Comparison of ENCODE assay signal across 8 cellular contexts in genomic region chr1:236141447-236142357, GRCh38. TPM values are rescaled to one million over a fixed set of nuclear protein-coding genes. Genes with fewer than 3 reads are reported as not detected.
DNase-seq lines count a peak whose midpoint lies in the region; ATAC-seq and TF ChIP-seq lines count a peak whose summit lies in the region.

No MANE protein-coding gene starts in this region.

- no peaks in the 10 kb centered on the region; the same call in none of the 2 replicates for H3K27me3 ChIP-seq in Caco-2 (replicated peaks; ENCODE audit: control insufficient read depth, insufficient read depth, low read length)

- H3K36me3 Mint-ChIP-seq in Caco-2 (ENCODE audit: insufficient read depth, unreplicated experiment): no peaks in the 10 kb centered on the region
- no peaks in the 10 kb centered on the region for H3K36me3 Mint-ChIP-seq in natural killer cell treated with Interleukin-12 subunit alpha and Interleukin-12 subunit beta and Interleukin-15 and Interleukin-18, amount 100 ng/mL, for 72 hours

- CTCF ChIA-PET in Caco-2 (lab: Charles Lee): interaction anchor here (0.8 to 1.1 kb wide), 2 partner anchors 34 to 310 kb away, joined by 3 to 5 read pairs; no protein-coding TSS in a partner anchor

- H3K4me1 Mint-ChIP-seq in Caco-2 (ENCODE audit: low read depth, unreplicated experiment): peaks cover 12% of the 10 kb centered on the region
- peaks cover 26 to 29% of the 10 kb centered on the region in 2 donors for H3K4me1 Mint-ChIP-seq in natural killer cell treated with Interleukin-12 subunit alpha and Interleukin-12 subunit beta and Interleukin-15 and Interleukin-18, amount 100 ng/mL, for 72 hours (ENCODE audit: low read depth in 2 of 2)

- no peaks in the 10 kb centered on the region for H3K36me3 ChIP-seq in Caco-2 (ENCODE audit: control insufficient read depth, insufficient read depth, low read length)

- peaks cover 8% of the 10 kb centered on the region; the same call in 1 of the 2 replicates for H3K4me1 ChIP-seq in Caco-2

- intact Hi-C loops in Caco-2 (cut with micrococcal nuclease; ENCODE audit: unreplicated experiment): loop anchor here (2.0 kb wide), 1 partner anchor 13 kb away; no protein-coding TSS in a partner anchor

- no peaks in the 10 kb centered on the region for H3K9me3 ChIP-seq in Caco-2

- H3K27ac Mint-ChIP-seq in Caco-2 (ENCODE audit: unreplicated experiment): peak overlapping the region; percentile 34
- peak overlapping the region; percentile 69 to 70 for H3K27ac Mint-ChIP-seq in natural killer cell treated with Interleukin-12 subunit alpha and Interleukin-12 subunit beta and Interleukin-15 and Interleukin-18, amount 100 ng/mL, for 72 hours

- peak; percentile 22 for ATAC-seq in GM19328 (IDR thresholded peaks at IDR 0.05; ENCODE audit: unreplicated experiment)
- peak in 1 of 2 donors; percentile 6 for ATAC-seq in natural killer cell treated with Interleukin-12 subunit alpha and Interleukin-12 subunit beta and Interleukin-15 and Interleukin-18, amount 100 ng/mL, for 72 hours

- no TSS peak for BruUV-seq in Caco-2 (replicated peaks; lab: Mats Ljungman, UMichigan)

- DNase-seq in Caco-2 (peak in 1 of 2 experiments; percentile 39), LoVo (ENCODE audit: low spot score) (peak; percentile 46), fibroblast of villous mesenchyme (ENCODE audit: low read depth) (peak; percentile 94), mesenteric fat pad (ENCODE audit: low spot score) (no peak), RPMI8226 (no peak)
- DNase-seq in activated T-cell treated with anti-CD3 and anti-CD28 coated beads, Interleukin-2, amount 50 U/mL, for 48 hours: peak; percentile 29 to 44
- DNase-seq in natural killer cell treated with Interleukin-12 subunit alpha and Interleukin-12 subunit beta and Interleukin-15 and Interleukin-18, amount 100 ng/mL, for 72 hours (ENCODE audit: low spot score): no peak

- no peaks in the 10 kb centered on the region for H3K9me3 Mint-ChIP-seq in Caco-2 (ENCODE audit: unreplicated experiment)
- no peaks in the 10 kb centered on the region for H3K9me3 Mint-ChIP-seq in natural killer cell treated with Interleukin-12 subunit alpha and Interleukin-12 subunit beta and Interleukin-15 and Interleukin-18, amount 100 ng/mL, for 72 hours

- POLR2A ChIA-PET in Caco-2 (lab: Charles Lee): no interaction called here

- TF ChIP-seq CTCF in Caco-2 (IDR thresholded peaks at IDR 0.05; ENCODE audit: insufficient read depth in 1 of 2, low read depth in 1 of 2, low read length in 1 of 2, severe bottlenecking in 1 of 2, unreplicated experiment in 1 of 2) (no peak), fibroblast of villous mesenchyme (IDR thresholded peaks at IDR 0.05; ENCODE audit: insufficient read depth, low read depth, low read length) (no peak)

- peaks cover 21% of the 10 kb centered on the region for H3K27me3 Mint-ChIP-seq in Caco-2 (ENCODE audit: insufficient read depth, unreplicated experiment)
- H3K27me3 Mint-ChIP-seq in natural killer cell treated with Interleukin-12 subunit alpha and Interleukin-12 subunit beta and Interleukin-15 and Interleukin-18, amount 100 ng/mL, for 72 hours: peaks cover 24 to 38% of the 10 kb centered on the region in 2 donors

- H3K4me3 Mint-ChIP-seq in Caco-2 (ENCODE audit: unreplicated experiment): peak overlapping the region; percentile 94
- H3K4me3 Mint-ChIP-seq in natural killer cell treated with Interleukin-12 subunit alpha and Interleukin-12 subunit beta and Interleukin-15 and Interleukin-18, amount 100 ng/mL, for 72 hours: peak overlapping the region; percentile 94

- H3K4me3 ChIP-seq in Caco-2 (ENCODE audit: low read depth, low read length): peak overlapping the region; percentile 53
- peak overlapping the region; percentile 75 for H3K4me3 ChIP-seq in fibroblast of villous mesenchyme (ENCODE audit: low read depth, low read length)

RNA-seq across cellular contexts. Expression of gene GPR137B, which starts 0.6 kb away (rescaled TPM):
- total RNA-seq in Caco-2 (2022): 5.5 and 5.9 TPM in 2 replicates
- 11.6 and 13.0 TPM in 2 replicates for total RNA-seq in fibroblast of villous mesenchyme
- total RNA-seq in natural killer cell treated with Interleukin-12 subunit alpha and Interleukin-12 subunit beta and Interleukin-15 and Interleukin-18, amount 100 ng/mL, for 72 hours: 10 to 100 TPM in 1 of 2 donors, 1 to 10 TPM in 1; 8.6 to 16.8 TPM
- 32.9 TPM for total RNA-seq in mesenteric fat pad

Comparison
In these comparisons a context has a peak if more than half of its experiments do, and no peak if none do; other contexts are left out.
1. DNase-seq: peak in LoVo (single experiment), activated T-cell treated with anti-CD3 and anti-CD28 coated beads, Interleukin-2, amount 50 U/mL, for 48 hours (2 of 2) and fibroblast of villous mesenchyme (single experiment); none in natural killer cell treated with Interleukin-12 subunit alpha and Interleukin-12 subunit beta and Interleukin-15 and Interleukin-18, amount 100 ng/mL, for 72 hours (single experiment), mesenteric fat pad (single experiment) and RPMI8226 (single experiment).